In genomic region chr21:40371329-40371728, GRCh38 we compare ENCODE assay signal across 3 cellular contexts.
"Had no signal": no experiment of that assay in that cellular context is flagged by ENCODE, and none has a peak within 500 bp of the region (broad histone marks: within the 10 kb centered on the region; RNA-seq: fewer than 3 reads in every experiment).

No MANE protein-coding gene starts in this region.

- ATAC-seq: GM12878 had no signal

- H3K4me3 ChIP-seq: GM12878 had no signal

- DNase-seq: GDM1, GF-D8 had no signal
